ENCODE assay signal across 14 cellular contexts in genomic region chr4:150343796-150344195, GRCh38.
DNase-seq lines count a peak whose midpoint lies in the region; ATAC-seq and TF ChIP-seq lines count a peak whose summit lies in the region.
"Had no signal": no experiment of that assay in that cellular context is flagged by ENCODE, and none has a peak within 500 bp of the region (broad histone marks: within the 10 kb centered on the region; RNA-seq: fewer than 3 reads in every experiment).

No MANE protein-coding gene starts in this region.

- no peak for ATAC-seq in activated naive CD4-positive, alpha-beta T cell treated with anti-CD3 and anti-CD28 coated beads, Interleukin-2, amount 50 U/mL, for 72 hours
- peak in 5 of 8 donors; percentile 56 to 85 (median 62) for ATAC-seq in heart right ventricle
- ATAC-seq in right cardiac atrium: no peak

- H3K27ac ChIP-seq in heart right ventricle (peak overlapping the region in 1 of 10 donors; percentile 27), right cardiac atrium (ENCODE audit: low read length) (no peak overlapping the region), left ventricle myocardium inferior (replicated peaks) (peak overlapping the region; percentile 56), sigmoid colon (peak overlapping the region in 3 of 4 donors; percentile 20 to 35 (median 28)), brain microvascular endothelial cell (no peak overlapping the region)
- H3K27ac ChIP-seq: BLaER1 treated with 17β-estradiol and CSF1 and Interleukin-3, amounts not matched to agents 10 nM and 100 nM had no signal

- intact Hi-C loops in heart right ventricle (cut with DNase I): no loop called here
- intact Hi-C loops in right cardiac atrium (cut with DNase I): no loop called here
- intact Hi-C loops in left ventricle myocardium inferior (cut with micrococcal nuclease): no loop called here
- intact Hi-C loops in sigmoid colon (cut with DNase I): no loop called here

- 54 to 72% methylated on average over 2 of the region's 2 CpGs for WGBS in heart right ventricle, 2 donors
- 85% methylated on average over 2 of the region's 2 CpGs for WGBS in right cardiac atrium
- 96 to 98% methylated on average over 2 of the region's 2 CpGs for WGBS in sigmoid colon, 2 donors

- DNase-seq in activated naive CD4-positive, alpha-beta T cell treated with anti-CD3 and anti-CD28 coated beads, Interleukin-2, amount 50 U/mL, for 72 hours (ENCODE audit: low spot score in 2 of 2): no peak
- DNase-seq in heart right ventricle (no peak), right cardiac atrium (no peak), left ventricle myocardium inferior (no peak), sigmoid colon (no peak), islet precursor cell (no peak), brain microvascular endothelial cell (no peak)
- DNase-seq: ACHN; CD4-positive, CD25-positive, alpha-beta regulatory T cell; DMS53; GF-D8 had no signal

- in situ Hi-C loops in brain microvascular endothelial cell (cut with HindIII; ENCODE audit: low pct_ligation_motif_present, low sequenced_read_pairs): no loop called here

- peaks cover 34% of the 10 kb centered on the region for H3K36me3 Mint-ChIP-seq in activated naive CD4-positive, alpha-beta T cell treated with anti-CD3 and anti-CD28 coated beads, Interleukin-2, amount 50 U/mL, for 24 hours
- peaks cover 0 to 6% of the 10 kb centered on the region in 2 donors for H3K36me3 Mint-ChIP-seq in activated naive CD4-positive, alpha-beta T cell treated with anti-CD3 and anti-CD28 coated beads, Interleukin-2, amount 50 U/mL, for 72 hours

- H3K9me3 ChIP-seq in heart right ventricle: no peaks in the 10 kb centered on the region
- H3K9me3 ChIP-seq in right cardiac atrium (ENCODE audit: control insufficient read depth, low read length): no peaks in the 10 kb centered on the region
- H3K9me3 ChIP-seq in left ventricle myocardium inferior (replicated peaks): no peaks in the 10 kb centered on the region
- H3K9me3 ChIP-seq in sigmoid colon: no peaks in the 10 kb centered on the region
- H3K9me3 ChIP-seq: HAP-1 had no signal

- TF ChIP-seq CTCF in heart right ventricle (IDR thresholded peaks at IDR 0.05) (no peak), left ventricle myocardium inferior (IDR thresholded peaks at IDR 0.05; ENCODE audit: borderline replicate concordance) (no peak), sigmoid colon (IDR thresholded peaks at IDR 0.05) (no peak), brain microvascular endothelial cell (IDR thresholded peaks at IDR 0.05; ENCODE audit: low read depth, low read length, missing control alignments) (no peak)

- TF ChIP-seq EP300 in sigmoid colon (IDR thresholded peaks at IDR 0.05): no peak

- H3K4me1 Mint-ChIP-seq in activated naive CD4-positive, alpha-beta T cell treated with anti-CD3 and anti-CD28 coated beads, Interleukin-2, amount 50 U/mL, for 24 hours: no peaks in the 10 kb centered on the region

- H3K36me3 ChIP-seq in heart right ventricle (peaks cover 0 to 1% (median 0%) of the 10 kb centered on the region in 9 donors), left ventricle myocardium inferior (no peaks in the 10 kb centered on the region), sigmoid colon (no peaks in the 10 kb centered on the region), brain microvascular endothelial cell (replicated peaks) (no peaks in the 10 kb centered on the region)
- H3K36me3 ChIP-seq: HAP-1 had no signal

- no peak for TF ChIP-seq POLR2A in sigmoid colon (IDR thresholded peaks at IDR 0.05)

- no peaks in the 10 kb centered on the region for H3K27me3 ChIP-seq in heart right ventricle
- no peaks in the 10 kb centered on the region for H3K27me3 ChIP-seq in right cardiac atrium (ENCODE audit: control insufficient read depth, insufficient read depth)
- no peaks in the 10 kb centered on the region for H3K27me3 ChIP-seq in left ventricle myocardium inferior (ENCODE audit: low read depth)
- no peaks in the 10 kb centered on the region for H3K27me3 ChIP-seq in sigmoid colon
- no peaks in the 10 kb centered on the region for H3K27me3 ChIP-seq in brain microvascular endothelial cell (replicated peaks)
- H3K27me3 ChIP-seq: BLaER1 treated with 17β-estradiol and CSF1 and Interleukin-3, amounts not matched to agents 10 nM and 100 nM had no signal

- H3K4me3 Mint-ChIP-seq in activated naive CD4-positive, alpha-beta T cell treated with anti-CD3 and anti-CD28 coated beads, Interleukin-2, amount 50 U/mL, for 24 hours: no peak overlapping the region
- H3K4me3 Mint-ChIP-seq: CD4-positive, CD25-positive, alpha-beta regulatory T cell had no signal

- no peaks in the 10 kb centered on the region for H3K27me3 Mint-ChIP-seq in activated naive CD4-positive, alpha-beta T cell treated with anti-CD3 and anti-CD28 coated beads, Interleukin-2, amount 50 U/mL, for 24 hours
- H3K27me3 Mint-ChIP-seq: CD4-positive, CD25-positive, alpha-beta regulatory T cell had no signal

- H3K4me3 ChIP-seq in heart right ventricle (no peak overlapping the region), right cardiac atrium (ENCODE audit: low read length) (no peak overlapping the region), left ventricle myocardium inferior (no peak overlapping the region), sigmoid colon (no peak overlapping the region), brain microvascular endothelial cell (ENCODE audit: low read depth, low read length) (no peak overlapping the region)
- H3K4me3 ChIP-seq: BLaER1 treated with 17β-estradiol and CSF1 and Interleukin-3, amounts not matched to agents 10 nM and 100 nM; HAP-1 had no signal

- peak overlapping the region; percentile 63 for H3K27ac Mint-ChIP-seq in activated naive CD4-positive, alpha-beta T cell treated with anti-CD3 and anti-CD28 coated beads, Interleukin-2, amount 50 U/mL, for 24 hours
- no peak overlapping the region for H3K27ac Mint-ChIP-seq in activated naive CD4-positive, alpha-beta T cell treated with anti-CD3 and anti-CD28 coated beads, Interleukin-2, amount 50 U/mL, for 72 hours

- no peaks in the 10 kb centered on the region for H3K9me3 Mint-ChIP-seq in activated naive CD4-positive, alpha-beta T cell treated with anti-CD3 and anti-CD28 coated beads, Interleukin-2, amount 50 U/mL, for 24 hours
- no peaks in the 10 kb centered on the region for H3K9me3 Mint-ChIP-seq in activated naive CD4-positive, alpha-beta T cell treated with anti-CD3 and anti-CD28 coated beads, Interleukin-2, amount 50 U/mL, for 72 hours

- H3K4me1 ChIP-seq in heart right ventricle (peaks cover 0 to 14% (median 5%) of the 10 kb centered on the region in 9 donors), right cardiac atrium (ENCODE audit: control insufficient read depth, insufficient read depth, low read length) (no peaks in the 10 kb centered on the region), left ventricle myocardium inferior (peaks cover 13% of the 10 kb centered on the region), sigmoid colon (peaks cover 0 to 26% (median 19%) of the 10 kb centered on the region in 4 donors)
- H3K4me1 ChIP-seq: HAP-1 had no signal

Comparison
In these comparisons a context has a peak if more than half of its experiments do, and no peak if none do; other contexts are left out.
1. ATAC-seq: peak in heart right ventricle (5 of 8); none in activated naive CD4-positive, alpha-beta T cell treated with anti-CD3 and anti-CD28 coated beads, Interleukin-2, amount 50 U/mL, for 72 hours (0 of 2) and right cardiac atrium (0 of 2).
2. H3K27ac ChIP-seq: peak in left ventricle myocardium inferior (single experiment) and sigmoid colon (3 of 4); none in right cardiac atrium (single experiment) and brain microvascular endothelial cell (single experiment).